ENCODE assay signal across 22 cellular contexts in genomic region chr4:102527695-102528094, GRCh38. TPM values are rescaled to one million over a fixed set of nuclear protein-coding genes. Genes with fewer than 3 reads are reported as not detected.
DNase-seq lines count a peak whose midpoint lies in the region; ATAC-seq, FAIRE-seq and TF ChIP-seq lines count a peak whose summit lies in the region.
"Had no signal": no experiment of that assay in that cellular context is flagged by ENCODE, and none has a peak within 500 bp of the region (broad histone marks: within the 10 kb centered on the region; RNA-seq: fewer than 3 reads in every experiment).

No MANE protein-coding gene starts in this region.

- no peak for TF ChIP-seq POLR2A in vagina (IDR thresholded peaks at IDR 0.05)
- no peak for TF ChIP-seq POLR2A in breast epithelium (IDR thresholded peaks at IDR 0.05)

- H3K27me3 ChIP-seq in vagina (no peaks in the 10 kb centered on the region), breast epithelium (no peaks in the 10 kb centered on the region)
- H3K27me3 ChIP-seq: cardiac muscle cell, stomach had no signal

- H3K27ac ChIP-seq in vagina (peak overlapping the region; percentile 18), breast epithelium (no peak overlapping the region)
- H3K27ac ChIP-seq: cardiac muscle cell, HL-60, KMS-11, psoas muscle, stomach had no signal

- peak overlapping the region; percentile 38 for H3K4me3 Mint-ChIP-seq in activated naive CD4-positive, alpha-beta T cell treated with anti-CD3 and anti-CD28 coated beads, Interleukin-2, amount 10 ng/mL, durations not matched to agents 7 days and 5 days
- H3K4me3 Mint-ChIP-seq in WTC11 = no peak overlapping the region
- peak overlapping the region; percentile 70 to 76 for H3K4me3 Mint-ChIP-seq in effector memory CD8-positive, alpha-beta T cell
- H3K4me3 Mint-ChIP-seq: endodermal cell had no signal

- no peaks in the 10 kb centered on the region for H3K27me3 Mint-ChIP-seq in activated naive CD4-positive, alpha-beta T cell treated with anti-CD3 and anti-CD28 coated beads, Interleukin-2, amount 10 ng/mL, durations not matched to agents 7 days and 5 days
- H3K27me3 Mint-ChIP-seq in WTC11 (ENCODE audit: low read depth) = no peaks in the 10 kb centered on the region
- H3K27me3 Mint-ChIP-seq in effector memory CD8-positive, alpha-beta T cell = no peaks in the 10 kb centered on the region
- H3K27me3 Mint-ChIP-seq: naive B cell had no signal

- peaks cover 18% of the 10 kb centered on the region for H3K4me1 ChIP-seq in vagina
- H3K4me1 ChIP-seq in breast epithelium = no peaks in the 10 kb centered on the region

- peaks cover 55% of the 10 kb centered on the region for H3K36me3 Mint-ChIP-seq in activated naive CD4-positive, alpha-beta T cell treated with anti-CD3 and anti-CD28 coated beads, Interleukin-2, amount 10 ng/mL, durations not matched to agents 7 days and 5 days
- H3K36me3 Mint-ChIP-seq in WTC11 = no peaks in the 10 kb centered on the region
- peaks cover 65% of the 10 kb centered on the region for H3K36me3 Mint-ChIP-seq in effector memory CD8-positive, alpha-beta T cell (ENCODE audit: insufficient read depth)

- H3K36me3 ChIP-seq in vagina = no peaks in the 10 kb centered on the region
- no peaks in the 10 kb centered on the region for H3K36me3 ChIP-seq in breast epithelium
- H3K36me3 ChIP-seq: cardiac muscle cell had no signal

- TF ChIP-seq CTCF in WTC11 (IDR thresholded peaks at IDR 0.05) (no peak), vagina (IDR thresholded peaks at IDR 0.05) (no peak), breast epithelium (IDR thresholded peaks at IDR 0.05) (no peak)

- CTCF ChIA-PET in activated naive CD4-positive, alpha-beta T cell treated with anti-CD3 and anti-CD28 coated beads, Interleukin-2, amount 10 ng/mL, durations not matched to agents 7 days and 5 days (lab: Charles Lee) = interaction anchor here (1.1 to 1.2 kb wide), 2 partner anchors 27 to 564 kb away, joined by 3 read pairs; no protein-coding TSS in a partner anchor
- CTCF ChIA-PET in WTC11 (lab: Charles Lee) = interaction anchor here (0.6 to 2.8 kb wide), 3 partner anchors 14 to 97 kb away, joined by 3 to 11 read pairs (median 8); no protein-coding TSS in a partner anchor

- no peaks in the 10 kb centered on the region for H3K9me3 Mint-ChIP-seq in activated naive CD4-positive, alpha-beta T cell treated with anti-CD3 and anti-CD28 coated beads, Interleukin-2, amount 10 ng/mL, durations not matched to agents 7 days and 5 days
- no peaks in the 10 kb centered on the region for H3K9me3 Mint-ChIP-seq in WTC11
- no peaks in the 10 kb centered on the region for H3K9me3 Mint-ChIP-seq in effector memory CD8-positive, alpha-beta T cell
- H3K9me3 Mint-ChIP-seq: endodermal cell, naive B cell had no signal

- intact Hi-C loops in vagina (cut with DNase I) = no loop called here
- intact Hi-C loops in breast epithelium (cut with DNase I; ENCODE audit: low total_unique reads) = no loop called here

- H3K4me1 Mint-ChIP-seq in activated naive CD4-positive, alpha-beta T cell treated with anti-CD3 and anti-CD28 coated beads, Interleukin-2, amount 10 ng/mL, durations not matched to agents 7 days and 5 days = peaks cover 88% of the 10 kb centered on the region
- H3K4me1 Mint-ChIP-seq in WTC11 = peaks cover 13% of the 10 kb centered on the region
- H3K4me1 Mint-ChIP-seq in effector memory CD8-positive, alpha-beta T cell (ENCODE audit: low read depth in 2 of 2) = peaks cover 42 to 54% of the 10 kb centered on the region in 2 donors

- ATAC-seq in WTC11 (no peak), left lobe of liver (no peak)
- peak; percentile 26 for ATAC-seq in effector memory CD8-positive, alpha-beta T cell (replicated peaks)
- ATAC-seq: psoas muscle had no signal

- no peak for DNase-seq in activated naive CD4-positive, alpha-beta T cell treated with anti-CD3 and anti-CD28 coated beads, Interleukin-2, amount 10 ng/mL, durations not matched to agents 7 days and 5 days
- no peak for DNase-seq in activated naive CD4-positive, alpha-beta T cell treated with Interleukin-2 at 50 U/mL for 16 hours
- DNase-seq in WTC11 (ENCODE audit: low spot score) (no peak), vagina (ENCODE audit: extremely low spot score in 2 of 2) (no peak), RCC 7860 (ENCODE audit: low spot score) (no peak), breast epithelium (ENCODE audit: low spot score in 2 of 2) (no peak), left lobe of liver (ENCODE audit: low spot score) (no peak)
- DNase-seq in effector memory CD8-positive, alpha-beta T cell = no peak
- DNase-seq: activated CD4-positive, alpha-beta T cell treated with anti-CD3 and anti-CD28 coated beads for 48 hours; activated gamma-delta T cell treated with Interleukin-2 at 50 U/mL for 16 hours; endodermal cell; foreskin fibroblast; GF-D8; naive B cell; NCI-H1417; psoas muscle; SHP77 treated with DMSO at 0.1 percent for 48 hours; stomach had no signal

- POLR2A ChIA-PET in WTC11 (lab: Charles Lee) = no interaction called here

- no peak for FAIRE-seq in RCC 7860 (lab: Jason Lieb, UNC)
- FAIRE-seq: D721Med had no signal

- H3K9me3 ChIP-seq in vagina = no peaks in the 10 kb centered on the region
- no peaks in the 10 kb centered on the region for H3K9me3 ChIP-seq in breast epithelium
- H3K9me3 ChIP-seq: psoas muscle, stomach had no signal

- H3K4me3 ChIP-seq in vagina = no peak overlapping the region
- H3K4me3 ChIP-seq in breast epithelium = no peak overlapping the region
- H3K4me3 ChIP-seq: cardiac muscle cell, psoas muscle, stomach had no signal

- peak overlapping the region; percentile 96 for H3K27ac Mint-ChIP-seq in activated naive CD4-positive, alpha-beta T cell treated with anti-CD3 and anti-CD28 coated beads, Interleukin-2, amount 10 ng/mL, durations not matched to agents 7 days and 5 days
- 0 out of 2 replicates have a peak overlapping the region, but pooled peaks have one; percentile 42 for H3K27ac Mint-ChIP-seq in WTC11
- peak overlapping the region; percentile 79 to 91 for H3K27ac Mint-ChIP-seq in effector memory CD8-positive, alpha-beta T cell
- H3K27ac Mint-ChIP-seq: endodermal cell had no signal

TF ChIP-seq in WTC11, 78 proteins besides CTCF, POLR2A, EP300 and RAD21:
- TF ChIP-seq NFE2L1 (CRISPR knock-in tag; IDR thresholded peaks at IDR 0.05) (no peak), ZNF532 (CRISPR knock-in tag; IDR thresholded peaks at IDR 0.05; ENCODE audit: borderline replicate concordance) (no peak), ZNF416 (CRISPR knock-in tag; IDR thresholded peaks at IDR 0.05) (no peak), RELA (CRISPR knock-in tag; IDR thresholded peaks at IDR 0.05; ENCODE audit: borderline replicate concordance) (no peak)
TF ChIP-seq in WTC11: peak in this region for 0.

RNA-seq across cellular contexts. Expression of gene NFKB1, which starts 26.5 kb away (rescaled TPM):
- total RNA-seq in WTC11 (2021) = 5.6 to 7.6 TPM (median 5.9 TPM) in 3 replicates
- 38.5 TPM for total RNA-seq in vagina
- 10 to 100 TPM; 30.2 to 52.5 (median 42.6) TPM for total RNA-seq in breast epithelium
- total RNA-seq in left lobe of liver = 15.6 TPM

Comparison
In these comparisons a context has a peak if more than half of its experiments do, and no peak if none do; other contexts are left out.
1. H3K27ac Mint-ChIP-seq: peak in every context shown above with its lines; median percentile 96 in activated naive CD4-positive, alpha-beta T cell treated with anti-CD3 and anti-CD28 coated beads, Interleukin-2, amount 10 ng/mL, durations not matched to agents 7 days and 5 days; 85 in effector memory CD8-positive, alpha-beta T cell; 42 in WTC11.